ENCODE assay signal across 8 cellular contexts in genomic region chr7:100801833-100802568, GRCh38. TPM values are rescaled to one million over a fixed set of nuclear protein-coding genes. Genes with fewer than 3 reads are reported as not detected.
A peak's percentile ranks its signal among the peaks of the same experiment; 100 is the strongest.
DNase-seq lines count a peak whose midpoint lies in the region; ATAC-seq and TF ChIP-seq lines count a peak whose summit lies in the region.

No MANE protein-coding gene starts in this region.

- H3K9me3 ChIP-seq in adrenal gland (replicated peaks in 1 of 3) = no peaks in the 10 kb centered on the region

- ATAC-seq in left colon (peak; percentile 74), GM18498 (IDR thresholded peaks at IDR 0.05; ENCODE audit: unreplicated experiment) (no peak), GM19452 (IDR thresholded peaks at IDR 0.05; ENCODE audit: unreplicated experiment) (no peak)

- TF ChIP-seq CTCF in AG09309 (IDR thresholded peaks at IDR 0.05; ENCODE audit: control insufficient read depth, insufficient read depth, low read depth, low read length, missing control alignments) (no peak), adrenal gland (IDR thresholded peaks at IDR 0.05) (no peak)

- TF ChIP-seq POLR2A in adrenal gland (IDR thresholded peaks at IDR 0.05) = peak; percentile 32 to 89

- no peak overlapping the region for H3K4me3 ChIP-seq in AG09309 (ENCODE audit: control insufficient read depth, low read depth, low read length)
- H3K4me3 ChIP-seq in adrenal gland = peak overlapping the region in 1 of 4 donors; percentile 40

- intact Hi-C loops in adrenal gland (cut with DNase I) = no loop called here
- intact Hi-C loops in left colon (cut with DNase I, micrococcal nuclease) = no loop called here

- H3K36me3 ChIP-seq in adrenal gland (replicated peaks in 1 of 2) = peaks cover 0 to 27% of the 10 kb centered on the region in 2 donors

- peak overlapping the region; percentile 57 to 86 (median 84) for H3K27ac ChIP-seq in adrenal gland

- peaks cover 25 to 36% of the 10 kb centered on the region in 2 donors for H3K4me1 ChIP-seq in adrenal gland (replicated peaks in 1 of 2)

- DNase-seq in AG09309 (ENCODE audit: low read depth) (peak; percentile 67), HuH-7.5 (ENCODE audit: low spot score) (peak; percentile 65), adrenal gland (peak; percentile 91 to 97 (median 96)), left colon (peak; percentile 76 to 89), pons (ENCODE audit: low spot score) (no peak), KG1 (lab: John Stamatoyannopoulos, UW) (no peak)

- H3K27me3 ChIP-seq in adrenal gland = no peaks in the 10 kb centered on the region

- WGBS in adrenal gland, 4 donors = 24 to 36% (median 26%) methylated on average over 11 to 18 of the region's 18 CpGs

RNA-seq across cellular contexts. Expression of gene EPHB4, which starts 25.3 kb away (rescaled TPM):
- total RNA-seq in adrenal gland = 100 to 1,000 TPM in 6 of 8 donors, 10 to 100 TPM in 2; 91.3 to 188 (median 116) TPM
- polyA plus RNA-seq in adrenal gland = 10 to 100 TPM; 31.5 to 67.3 (median 37.2) TPM
- total RNA-seq in left colon = 10 to 100 TPM; 34.3 to 39.3 TPM

RNA-seq across cellular contexts. Expression of gene SLC12A9, which starts 50.5 kb away (rescaled TPM):
- total RNA-seq in adrenal gland = 10 to 100 TPM in 7 of 8 donors, 1 to 10 TPM in 1; 8.0 to 35.1 (median 20.2) TPM
- polyA plus RNA-seq in adrenal gland = 10 to 100 TPM in 2 of 3 donors, 1 to 10 TPM in 1; 6.1 to 60.3 (median 34.6) TPM
- 10 to 100 TPM; 31.0 to 33.6 TPM for total RNA-seq in left colon

Comparison
In these comparisons a context has a peak if more than half of its experiments do, and no peak if none do; other contexts are left out.
1. DNase-seq: peak in AG09309 (single experiment), HuH-7.5 (single experiment), adrenal gland (7 of 7) and left colon (2 of 2); none in pons (single experiment) and KG1 (single experiment).